Comparison of ENCODE assay signal across 2 cellular contexts in the genomic region with DNA sequence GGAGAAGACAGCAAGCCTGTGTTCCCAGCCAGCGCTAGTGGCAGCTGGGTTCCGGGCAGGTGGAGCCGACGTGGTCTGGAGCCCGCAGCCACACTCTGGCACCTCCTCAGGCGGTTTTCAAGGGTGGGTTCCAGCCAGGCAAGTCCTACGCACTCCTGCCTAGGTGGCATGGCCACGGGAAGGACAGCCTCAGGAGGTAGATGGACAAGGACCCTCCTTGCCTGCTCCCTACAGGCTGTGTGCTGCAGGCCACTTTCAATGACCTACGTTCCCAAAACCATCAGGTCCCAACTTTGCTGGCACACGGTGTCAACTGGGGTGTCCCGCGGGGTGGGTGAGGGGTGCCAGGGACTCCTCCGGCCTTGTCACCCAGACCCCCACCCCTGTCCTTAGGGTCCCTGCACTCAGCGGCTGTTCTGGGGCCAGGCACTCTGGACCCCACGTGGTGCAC.
A peak's percentile ranks its signal among the peaks of the same experiment; 100 is the strongest.
TF ChIP-seq lines count a peak whose summit lies in the region.

No MANE protein-coding gene starts in this region.

TF ChIP-seq in GM23338, 12 proteins besides CTCF, POLR2A, EP300 and RAD21:
- TF ChIP-seq, protein P1, sequence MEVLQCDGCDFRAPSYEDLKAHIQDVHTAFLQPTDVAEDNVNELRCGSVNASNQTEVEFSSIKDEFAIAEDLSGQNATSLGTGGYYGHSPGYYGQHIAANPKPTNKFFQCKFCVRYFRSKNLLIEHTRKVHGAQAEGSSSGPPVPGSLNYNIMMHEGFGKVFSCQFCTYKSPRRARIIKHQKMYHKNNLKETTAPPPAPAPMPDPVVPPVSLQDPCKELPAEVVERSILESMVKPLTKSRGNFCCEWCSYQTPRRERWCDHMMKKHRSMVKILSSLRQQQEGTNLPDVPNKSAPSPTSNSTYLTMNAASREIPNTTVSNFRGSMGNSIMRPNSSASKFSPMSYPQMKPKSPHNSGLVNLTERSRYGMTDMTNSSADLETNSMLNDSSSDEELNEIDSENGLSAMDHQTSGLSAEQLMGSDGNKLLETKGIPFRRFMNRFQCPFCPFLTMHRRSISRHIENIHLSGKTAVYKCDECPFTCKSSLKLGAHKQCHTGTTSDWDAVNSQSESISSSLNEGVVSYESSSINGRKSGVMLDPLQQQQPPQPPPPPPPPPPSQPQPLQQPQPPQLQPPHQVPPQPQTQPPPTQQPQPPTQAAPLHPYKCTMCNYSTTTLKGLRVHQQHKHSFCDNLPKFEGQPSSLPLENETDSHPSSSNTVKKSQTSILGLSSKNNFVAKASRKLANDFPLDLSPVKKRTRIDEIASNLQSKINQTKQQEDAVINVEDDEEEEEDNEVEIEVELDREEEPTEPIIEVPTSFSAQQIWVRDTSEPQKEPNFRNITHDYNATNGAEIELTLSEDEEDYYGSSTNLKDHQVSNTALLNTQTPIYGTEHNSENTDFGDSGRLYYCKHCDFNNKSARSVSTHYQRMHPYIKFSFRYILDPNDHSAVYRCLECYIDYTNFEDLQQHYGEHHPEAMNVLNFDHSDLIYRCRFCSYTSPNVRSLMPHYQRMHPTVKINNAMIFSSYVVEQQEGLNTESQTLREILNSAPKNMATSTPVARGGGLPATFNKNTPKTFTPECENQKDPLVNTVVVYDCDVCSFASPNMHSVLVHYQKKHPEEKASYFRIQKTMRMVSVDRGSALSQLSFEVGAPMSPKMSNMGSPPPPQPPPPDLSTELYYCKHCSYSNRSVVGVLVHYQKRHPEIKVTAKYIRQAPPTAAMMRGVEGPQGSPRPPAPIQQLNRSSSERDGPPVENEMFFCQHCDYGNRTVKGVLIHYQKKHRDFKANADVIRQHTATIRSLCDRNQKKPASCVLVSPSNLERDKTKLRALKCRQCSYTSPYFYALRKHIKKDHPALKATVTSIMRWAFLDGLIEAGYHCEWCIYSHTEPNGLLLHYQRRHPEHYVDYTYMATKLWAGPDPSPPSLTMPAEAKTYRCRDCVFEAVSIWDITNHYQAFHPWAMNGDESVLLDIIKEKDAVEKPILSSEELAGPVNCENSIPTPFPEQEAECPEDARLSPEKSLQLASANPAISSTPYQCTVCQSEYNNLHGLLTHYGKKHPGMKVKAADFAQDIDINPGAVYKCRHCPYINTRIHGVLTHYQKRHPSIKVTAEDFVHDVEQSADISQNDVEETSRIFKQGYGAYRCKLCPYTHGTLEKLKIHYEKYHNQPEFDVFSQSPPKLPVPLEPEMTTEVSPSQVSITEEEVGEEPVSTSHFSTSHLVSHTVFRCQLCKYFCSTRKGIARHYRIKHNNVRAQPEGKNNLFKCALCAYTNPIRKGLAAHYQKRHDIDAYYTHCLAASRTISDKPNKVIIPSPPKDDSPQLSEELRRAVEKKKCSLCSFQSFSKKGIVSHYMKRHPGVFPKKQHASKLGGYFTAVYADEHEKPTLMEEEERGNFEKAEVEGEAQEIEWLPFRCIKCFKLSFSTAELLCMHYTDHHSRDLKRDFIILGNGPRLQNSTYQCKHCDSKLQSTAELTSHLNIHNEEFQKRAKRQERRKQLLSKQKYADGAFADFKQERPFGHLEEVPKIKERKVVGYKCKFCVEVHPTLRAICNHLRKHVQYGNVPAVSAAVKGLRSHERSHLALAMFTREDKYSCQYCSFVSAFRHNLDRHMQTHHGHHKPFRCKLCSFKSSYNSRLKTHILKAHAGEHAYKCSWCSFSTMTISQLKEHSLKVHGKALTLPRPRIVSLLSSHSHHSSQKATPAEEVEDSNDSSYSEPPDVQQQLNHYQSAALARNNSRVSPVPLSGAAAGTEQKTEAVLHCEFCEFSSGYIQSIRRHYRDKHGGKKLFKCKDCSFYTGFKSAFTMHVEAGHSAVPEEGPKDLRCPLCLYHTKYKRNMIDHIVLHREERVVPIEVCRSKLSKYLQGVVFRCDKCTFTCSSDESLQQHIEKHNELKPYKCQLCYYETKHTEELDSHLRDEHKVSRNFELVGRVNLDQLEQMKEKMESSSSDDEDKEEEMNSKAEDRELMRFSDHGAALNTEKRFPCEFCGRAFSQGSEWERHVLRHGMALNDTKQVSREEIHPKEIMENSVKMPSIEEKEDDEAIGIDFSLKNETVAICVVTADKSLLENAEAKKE (CRISPR knock-in tag; IDR thresholded peaks at IDR 0.05) = no peak
- TF ChIP-seq POLR2AphosphoS5 (IDR thresholded peaks at IDR 0.05; ENCODE audit: low read depth) = 0 out of 2 replicates have a peak, but pooled peaks have one; percentile 22

TF ChIP-seq in GM12878, 131 proteins besides CTCF, POLR2A, EP300 and RAD21:
- TF ChIP-seq, protein P2, sequence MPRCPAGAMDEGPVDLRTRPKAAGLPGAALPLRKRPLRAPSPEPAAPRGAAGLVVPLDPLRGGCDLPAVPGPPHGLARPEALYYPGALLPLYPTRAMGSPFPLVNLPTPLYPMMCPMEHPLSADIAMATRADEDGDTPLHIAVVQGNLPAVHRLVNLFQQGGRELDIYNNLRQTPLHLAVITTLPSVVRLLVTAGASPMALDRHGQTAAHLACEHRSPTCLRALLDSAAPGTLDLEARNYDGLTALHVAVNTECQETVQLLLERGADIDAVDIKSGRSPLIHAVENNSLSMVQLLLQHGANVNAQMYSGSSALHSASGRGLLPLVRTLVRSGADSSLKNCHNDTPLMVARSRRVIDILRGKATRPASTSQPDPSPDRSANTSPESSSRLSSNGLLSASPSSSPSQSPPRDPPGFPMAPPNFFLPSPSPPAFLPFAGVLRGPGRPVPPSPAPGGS (IDR thresholded peaks at IDR 0.05; ENCODE audit: borderline replicate concordance, insufficient read depth, low read depth, low read length, poor library complexity, severe bottlenecking) = peak; percentile 59
- TF ChIP-seq FOXK2 (IDR thresholded peaks at IDR 0.05) = no peak
- 0 out of 2 replicates have a peak, but pooled peaks have one; percentile 11 for TF ChIP-seq CBFB (IDR thresholded peaks at IDR 0.05; ENCODE audit: low read depth)
- no peak for TF ChIP-seq GATAD2B (conservative IDR thresholded peaks at IDR 0.05; ENCODE audit: low read depth)
- TF ChIP-seq POLR2AphosphoS2 (IDR thresholded peaks at IDR 0.05; ENCODE audit: low read depth, low read length) = peak; percentile 9; the same call in 1 of the 2 replicates
- TF ChIP-seq, protein P3, sequence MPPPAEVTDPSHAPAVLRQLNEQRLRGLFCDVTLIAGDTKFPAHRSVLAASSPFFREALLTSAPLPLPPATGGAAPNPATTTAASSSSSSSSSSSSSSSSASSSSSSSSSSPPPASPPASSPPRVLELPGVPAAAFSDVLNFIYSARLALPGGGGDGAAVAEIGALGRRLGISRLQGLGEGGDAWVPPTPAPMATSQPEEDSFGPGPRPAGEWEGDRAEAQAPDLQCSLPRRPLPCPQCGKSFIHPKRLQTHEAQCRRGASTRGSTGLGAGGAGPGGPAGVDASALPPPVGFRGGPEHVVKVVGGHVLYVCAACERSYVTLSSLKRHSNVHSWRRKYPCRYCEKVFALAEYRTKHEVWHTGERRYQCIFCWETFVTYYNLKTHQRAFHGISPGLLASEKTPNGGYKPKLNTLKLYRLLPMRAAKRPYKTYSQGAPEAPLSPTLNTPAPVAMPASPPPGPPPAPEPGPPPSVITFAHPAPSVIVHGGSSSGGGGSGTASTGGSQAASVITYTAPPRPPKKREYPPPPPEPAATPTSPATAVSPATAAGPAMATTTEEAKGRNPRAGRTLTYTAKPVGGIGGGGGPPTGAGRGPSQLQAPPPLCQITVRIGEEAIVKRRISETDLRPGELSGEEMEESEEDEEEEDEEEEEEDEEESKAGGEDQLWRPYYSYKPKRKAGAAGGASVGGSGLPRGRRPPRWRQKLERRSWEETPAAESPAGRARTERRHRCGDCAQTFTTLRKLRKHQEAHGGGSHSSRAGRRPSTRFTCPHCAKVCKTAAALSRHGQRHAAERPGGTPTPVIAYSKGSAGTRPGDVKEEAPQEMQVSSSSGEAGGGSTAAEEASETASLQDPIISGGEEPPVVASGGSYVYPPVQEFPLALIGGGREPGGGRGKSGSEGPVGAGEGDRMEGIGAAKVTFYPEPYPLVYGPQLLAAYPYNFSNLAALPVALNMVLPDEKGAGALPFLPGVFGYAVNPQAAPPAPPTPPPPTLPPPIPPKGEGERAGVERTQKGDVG (CRISPR knock-in tag; IDR thresholded peaks at IDR 0.05) = no peak
- TF ChIP-seq POLR2AphosphoS5 (IDR thresholded peaks at IDR 0.05; ENCODE audit: low read length) = peak; percentile 50; the same call in 1 of the 2 replicates
TF ChIP-seq in GM12878: peak in this region for 4.
